8 cellular contexts compared by ENCODE assay signal in the genomic region with DNA sequence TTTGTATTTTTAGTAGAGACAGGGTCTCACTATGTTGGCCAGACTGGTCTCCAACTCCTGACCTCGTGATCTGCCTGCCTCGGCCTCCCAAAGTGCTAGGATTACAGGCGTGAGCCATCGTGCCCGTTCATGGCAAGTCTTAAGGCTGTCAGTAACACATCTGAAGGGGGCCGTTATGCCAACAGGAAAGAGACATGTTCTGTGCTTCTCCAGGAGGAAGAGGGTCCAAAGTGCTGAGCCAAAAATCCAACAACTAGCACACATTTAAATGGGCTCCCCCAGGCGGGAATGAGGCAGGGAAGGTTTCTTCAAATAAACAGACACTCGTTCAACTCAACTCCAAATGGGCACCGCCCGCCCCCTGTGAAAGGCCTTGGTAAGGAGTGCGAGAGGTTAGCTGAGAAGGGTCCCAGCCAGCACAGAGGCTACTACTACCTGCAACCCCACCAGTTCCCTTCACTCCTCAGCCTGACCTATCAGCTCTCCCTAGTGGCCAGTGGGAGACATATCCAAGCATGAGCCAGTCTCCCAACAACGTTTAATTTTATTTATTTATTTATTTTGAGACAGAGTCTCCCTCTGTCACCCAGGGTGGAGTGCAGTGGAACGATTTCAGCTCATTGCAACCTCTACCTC.
A peak's percentile ranks its signal among the peaks of the same experiment; 100 is the strongest.
DNase-seq lines count a peak whose midpoint lies in the region; ATAC-seq and TF ChIP-seq lines count a peak whose summit lies in the region.

No MANE protein-coding gene starts in this region.

- H3K4me3 ChIP-seq in SJSA1, result no peak overlapping the region

- H3K4me1 ChIP-seq in SJSA1 (replicated peaks), result peaks cover 16% of the 10 kb centered on the region

- H3K27ac ChIP-seq in SJSA1, result no peak overlapping the region

- no peak for TF ChIP-seq CTCF in omental fat pad (IDR thresholded peaks at IDR 0.05)

- ATAC-seq in omental fat pad (ENCODE audit: low FRiP score) (peak; percentile 41), HG02852 (IDR thresholded peaks at IDR 0.05; ENCODE audit: unreplicated experiment) (no peak)

- DNase-seq in AML-193 (lab: John Stamatoyannopoulos, UW), result peak; percentile 45 to 60
- peak; percentile 40 for DNase-seq in H4 (ENCODE audit: low spot score)
- peak; percentile 33 to 47 for DNase-seq in SJSA1 (ENCODE audit: low read depth in 1 of 2, low spot score in 2 of 2)
- DNase-seq in fibroblast of peridontal ligament (ENCODE audit: extremely low read depth), result peak; percentile 60
- DNase-seq in omental fat pad (ENCODE audit: low spot score), result no peak
- DNase-seq in CD1c-positive myeloid dendritic cell (ENCODE audit: extremely low spot score), result no peak
- DNase-seq in NCI-H1436 treated with DMSO at 0.1 percent for 48 hours (lab: John Stamatoyannopoulos, UW), result no peak

- H3K27me3 ChIP-seq in SJSA1 (replicated peaks), result no peaks in the 10 kb centered on the region

- H3K9me3 ChIP-seq in SJSA1 (replicated peaks), result no peaks in the 10 kb centered on the region

- H3K36me3 ChIP-seq in SJSA1, result no peaks in the 10 kb centered on the region

Comparison
In these comparisons a context has a peak if more than half of its experiments do, and no peak if none do; other contexts are left out.
1. DNase-seq: peak in AML-193 (2 of 2), H4 (single experiment), SJSA1 (2 of 2) and fibroblast of peridontal ligament (single experiment); none in omental fat pad (single experiment), CD1c-positive myeloid dendritic cell (single experiment) and NCI-H1436 treated with DMSO at 0.1 percent for 48 hours (single experiment).